In the genomic region with DNA sequence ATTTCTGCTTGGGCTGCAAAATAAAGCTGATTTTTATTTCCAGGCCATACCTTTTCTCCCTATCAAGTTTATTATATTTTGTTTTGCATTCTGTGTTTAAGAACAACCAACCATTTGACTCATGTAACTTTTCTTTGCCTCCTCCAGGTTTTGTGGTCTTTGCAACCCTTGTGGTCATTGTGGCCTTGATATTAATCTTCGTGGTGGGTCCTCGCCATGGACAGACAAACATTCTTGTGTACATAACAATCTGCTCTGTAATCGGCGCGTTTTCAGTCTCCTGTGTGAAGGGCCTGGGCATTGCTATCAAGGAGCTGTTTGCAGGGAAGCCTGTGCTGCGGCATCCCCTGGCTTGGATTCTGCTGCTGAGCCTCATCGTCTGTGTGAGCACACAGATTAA, we compare ENCODE assay signal across 14 cellular contexts. TPM values are rescaled to one million over a fixed set of nuclear protein-coding genes. Genes with fewer than 3 reads are reported as not detected.
DNase-seq lines count a peak whose midpoint lies in the region; ATAC-seq, FAIRE-seq and TF ChIP-seq lines count a peak whose summit lies in the region.
"Had no signal": no experiment of that assay in that cellular context is flagged by ENCODE, and none has a peak within 500 bp of the region (broad histone marks: within the 10 kb centered on the region; RNA-seq: fewer than 3 reads in every experiment).

No MANE protein-coding gene starts in this region.

- H3K4me1 ChIP-seq in kidney (ENCODE audit: control insufficient read depth in 1 of 2, insufficient read depth in 1 of 2, low read depth in 1 of 2, low read length in 2 of 2), result no peaks in the 10 kb centered on the region
- H3K4me1 ChIP-seq in body of pancreas, result peaks cover 13% of the 10 kb centered on the region

- TF ChIP-seq CTCF in NB4 (IDR thresholded peaks at IDR 0.05; ENCODE audit: low read depth, low read length) (no peak), kidney (IDR thresholded peaks at IDR 0.05; ENCODE audit: borderline replicate concordance, extremely low read depth, insufficient read depth) (no peak), body of pancreas (IDR thresholded peaks at IDR 0.05) (no peak)

- H3K9me3 ChIP-seq in kidney (ENCODE audit: control insufficient read depth in 1 of 2, low read length in 2 of 2) (no peaks in the 10 kb centered on the region), body of pancreas (no peaks in the 10 kb centered on the region)
- H3K9me3 ChIP-seq: esophagus squamous epithelium, spleen had no signal

- intact Hi-C loops in kidney (cut with DNase I) (no loop called here), body of pancreas (cut with DNase I) (no loop called here)

- H3K27ac ChIP-seq in kidney (ENCODE audit: low read depth in 2 of 2, low read length in 2 of 2), result no peak overlapping the region
- H3K27ac ChIP-seq in body of pancreas, result no peak overlapping the region
- H3K27ac ChIP-seq: esophagus squamous epithelium, spleen had no signal

- TF ChIP-seq POLR2A in NB4 (IDR thresholded peaks at IDR 0.05; ENCODE audit: extremely low read depth, insufficient read length) (no peak), body of pancreas (IDR thresholded peaks at IDR 0.05) (no peak)

- H3K36me3 ChIP-seq in kidney (ENCODE audit: control insufficient read depth in 1 of 2, insufficient read depth in 2 of 2, low read length in 2 of 2) (peaks cover 26 to 55% of the 10 kb centered on the region in 2 donors), body of pancreas (replicated peaks in 1 of 2; ENCODE audit: insufficient read depth in 1 of 2, low read depth in 2 of 2) (peaks cover 0 to 29% of the 10 kb centered on the region in 2 donors)

- WGBS in body of pancreas, 2 donors, result 39 to 48% methylated on average over 7 of the region's 7 CpGs

- no peak for ATAC-seq in HG03460 (IDR thresholded peaks at IDR 0.05; ENCODE audit: unreplicated experiment)
- no peak for ATAC-seq in body of pancreas
- ATAC-seq: activated CD4-positive, alpha-beta T cell treated with anti-CD3 and anti-CD28 coated beads for 36 hours; SK-N-SH treated with all-trans-retinoic acid at 6 μM for 48 hours had no signal

- H3K27me3 ChIP-seq in body of pancreas, result no peaks in the 10 kb centered on the region
- H3K27me3 ChIP-seq: esophagus squamous epithelium, spleen had no signal

- peak; percentile 34 for DNase-seq in EH (ENCODE audit: low read depth)
- DNase-seq in NB4 (ENCODE audit: low read depth), result peak; percentile 48
- peak; percentile 90 for DNase-seq in astrocyte of the hippocampus (ENCODE audit: low read depth, low spot score)
- DNase-seq in kidney, result peak; percentile 28
- DNase-seq in NCI-H2227 treated with DMSO at 0.1 percent for 48 hours (lab: John Stamatoyannopoulos, UW), result no peak
- no peak for DNase-seq in effector CD4-positive, alpha-beta T cell
- DNase-seq in body of pancreas, result no peak
- DNase-seq: activated CD4-positive, alpha-beta T cell treated with anti-CD3 and anti-CD28 coated beads for 36 hours; esophagus squamous epithelium; NCI-H526 treated with DMSO at 0.1 percent for 48 hours; spleen had no signal

- H3K4me3 ChIP-seq in NB4 (ENCODE audit: low read depth, low read length) (no peak overlapping the region), kidney (ENCODE audit: low read length in 2 of 2) (no peak overlapping the region), body of pancreas (no peak overlapping the region)
- H3K4me3 ChIP-seq: esophagus squamous epithelium, spleen had no signal

- H3K9ac ChIP-seq in kidney (ENCODE audit: low read length in 2 of 2), result no peak overlapping the region

- FAIRE-seq in kidney (lab: Jason Lieb, UNC), result no peak
- FAIRE-seq: H1 had no signal

RNA-seq across cellular contexts. Expression of a gene that starts 27.6 kb away (rescaled TPM):
- total RNA-seq in kidney (48.5 TPM), body of pancreas (10 to 100 TPM; 21.8 to 37.2 TPM)
- 30.0 TPM for polyA plus RNA-seq in kidney (ENCODE audit: insufficient read depth, low read depth, low replicate concordance)

Comparison
In these comparisons a context has a peak if more than half of its experiments do, and no peak if none do; other contexts are left out.
1. DNase-seq: peak in EH (single experiment), NB4 (single experiment), astrocyte of the hippocampus (single experiment) and kidney (single experiment); none in NCI-H2227 treated with DMSO at 0.1 percent for 48 hours (single experiment), effector CD4-positive, alpha-beta T cell (single experiment) and body of pancreas (0 of 4).